In genomic region chr11:11401960-11402359, GRCh38 we compare ENCODE assay signal across 8 cellular contexts.
"Had no signal": no experiment of that assay in that cellular context is flagged by ENCODE, and none has a peak within 500 bp of the region (broad histone marks: within the 10 kb centered on the region; RNA-seq: fewer than 3 reads in every experiment).

No MANE protein-coding gene starts in this region.

- DNase-seq: GM23248, GOT3, H7, HFFc6, IMR-90 had no signal

- H2AFZ ChIP-seq: GM23248 had no signal

- H3K9me3 ChIP-seq: HAP-1 had no signal

- ATAC-seq: HCT116, K562 had no signal

- H3K36me3 ChIP-seq: HAP-1 had no signal

- H3K9ac ChIP-seq: GM23248 had no signal

- H3K4me3 ChIP-seq: GM23248, HAP-1, K562 had no signal

- H3K27ac ChIP-seq: GM23248 had no signal
